ENCODE assay signal across 2 cellular contexts in genomic region chr7:897771-898376, GRCh38.
TF ChIP-seq lines count a peak whose summit lies in the region.

No MANE protein-coding gene starts in this region.

TF ChIP-seq in HEK293, 187 proteins besides CTCF, POLR2A, EP300 and RAD21:
- no peak for TF ChIP-seq PRDM4 (tag by site-specific recombination; IDR thresholded peaks at IDR 0.05)
- TF ChIP-seq ZNF449 (tag by site-specific recombination; IDR thresholded peaks at IDR 0.05) = peak; percentile 38; the same call in 1 of the 2 replicates
- peak; percentile 67; the same call in 1 of the 2 replicates for TF ChIP-seq ZBTB48 (tag by site-specific recombination; IDR thresholded peaks at IDR 0.05)
- TF ChIP-seq ZNF768 (tag by site-specific recombination; IDR thresholded peaks at IDR 0.05) = no peak
- peak; percentile 38; the same call in 1 of the 2 replicates for TF ChIP-seq WT1 (tag by site-specific recombination; IDR thresholded peaks at IDR 0.05)
- TF ChIP-seq ZNF37A (tag by site-specific recombination; IDR thresholded peaks at IDR 0.05) = no peak
- TF ChIP-seq PATZ1 (tag by site-specific recombination; IDR thresholded peaks at IDR 0.05) = 0 out of 2 replicates have a peak, but pooled peaks have one; percentile 16
- peak; percentile 31; the same call in 1 of the 2 replicates for TF ChIP-seq GLIS1 (tag by site-specific recombination; IDR thresholded peaks at IDR 0.05)
- peak; percentile 29; the same call in 1 of the 2 replicates for TF ChIP-seq KLF8 (tag by site-specific recombination; IDR thresholded peaks at IDR 0.05)
TF ChIP-seq in HEK293: peak in this region for 6.

TF ChIP-seq in HepG2, 621 proteins besides CTCF, POLR2A, EP300 and RAD21:
- peak; percentile 12; the same call in 1 of the 2 replicates for TF ChIP-seq KDM2A (CRISPR knock-in tag; IDR thresholded peaks at IDR 0.05; ENCODE audit: borderline replicate concordance, low read depth)
- no peak for TF ChIP-seq ZNF639 (CRISPR knock-in tag; conservative IDR thresholded peaks at IDR 0.05)
- TF ChIP-seq AGO2 (optimal IDR thresholded peaks at IDR 0.05; ENCODE audit: low read depth, low read length) = peak; percentile 91
